8 cellular contexts compared by ENCODE assay signal in genomic region chr5:12119657-12120056, GRCh38.
"Had no signal": no experiment of that assay in that cellular context is flagged by ENCODE, and none has a peak within 500 bp of the region (broad histone marks: within the 10 kb centered on the region; RNA-seq: fewer than 3 reads in every experiment).

No MANE protein-coding gene starts in this region.

- H3K4me3 ChIP-seq: GM12878 had no signal

- FAIRE-seq: G401.6, GM12878, GM12891, GM12892, GM18507, GM19239 had no signal

- DNase-seq: GDM1, GF-D8 had no signal
